In genomic region chr1:228721407-228721806, GRCh38 we compare ENCODE assay signal across 2 cellular contexts.
TF ChIP-seq lines count a peak whose summit lies in the region.

No MANE protein-coding gene starts in this region.

TF ChIP-seq in liver, 16 proteins besides CTCF, POLR2A, EP300 and RAD21:
- TF ChIP-seq RXRA (IDR thresholded peaks at IDR 0.05) (peak; percentile 83 to 90), NR2F2 (IDR thresholded peaks at IDR 0.05) (no peak), EGR1 (IDR thresholded peaks at IDR 0.05; ENCODE audit: low read depth in 2 of 2) (peak in 1 of 2 donors; percentile 54), GABPA (IDR thresholded peaks at IDR 0.05 in 1 of 2, conservative IDR thresholded peaks at IDR 0.05 in 1 of 2) (no peak), MAX (IDR thresholded peaks at IDR 0.05) (peak; percentile 89), FOXA2 (IDR thresholded peaks at IDR 0.05) (peak; percentile 84), ZBTB33 (IDR thresholded peaks at IDR 0.05) (peak; percentile 81), FOXA1 (IDR thresholded peaks at IDR 0.05) (peak; percentile 33), TAF1 (conservative IDR thresholded peaks at IDR 0.05) (no peak), YY1 (IDR thresholded peaks at IDR 0.05) (peak; percentile 79), SP1 (IDR thresholded peaks at IDR 0.05) (peak; percentile 83), HNF4A (conservative IDR thresholded peaks at IDR 0.05) (peak; percentile 64 to 84), JUND (IDR thresholded peaks at IDR 0.05) (peak; percentile 33 to 91), REST (IDR thresholded peaks at IDR 0.05) (peak; percentile 72), HNF4G (IDR thresholded peaks at IDR 0.05) (no peak), ATF3 (IDR thresholded peaks at IDR 0.05) (no peak)

TF ChIP-seq in HepG2, 621 proteins besides CTCF, POLR2A, EP300 and RAD21:
- no peak for TF ChIP-seq THRA (CRISPR knock-in tag; IDR thresholded peaks at IDR 0.05; ENCODE audit: borderline replicate concordance)
- no peak for TF ChIP-seq THYN1 (CRISPR knock-in tag; IDR thresholded peaks at IDR 0.05; ENCODE audit: borderline replicate concordance, low read depth)
